ENCODE assay signal across 16 cellular contexts in genomic region chr21:32476661-32477423, GRCh38.
DNase-seq lines count a peak whose midpoint lies in the region; ATAC-seq and TF ChIP-seq lines count a peak whose summit lies in the region.
"Had no signal": no experiment of that assay in that cellular context is flagged by ENCODE, and none has a peak within 500 bp of the region (broad histone marks: within the 10 kb centered on the region; RNA-seq: fewer than 3 reads in every experiment).

No MANE protein-coding gene starts in this region.

- TF ChIP-seq CTCF in WTC11 (IDR thresholded peaks at IDR 0.05) (no peak), transverse colon (IDR thresholded peaks at IDR 0.05) (no peak), testis (IDR thresholded peaks at IDR 0.05) (no peak)

- WGBS in transverse colon (ENCODE audit: low coverage in 1 of 2), 2 donors, result 85 to 88% methylated on average over 5 to 12 of the region's 13 CpGs
- WGBS in testis, 2 donors, result 89 to 91% methylated on average over 8 to 13 of the region's 13 CpGs

- H3K9me3 Mint-ChIP-seq in WTC11, result no peaks in the 10 kb centered on the region

- intact Hi-C loops in transverse colon (cut with DNase I; ENCODE audit: low total_unique reads), result no loop called here
- intact Hi-C loops in testis (cut with DNase I; ENCODE audit: low total_unique reads), result no loop called here

- H3K27ac ChIP-seq in transverse colon (peak overlapping the region; percentile 53 to 76 (median 69)), testis (no peak overlapping the region)

- CTCF ChIA-PET in WTC11 (lab: Charles Lee), result interaction anchor here (0.6 kb wide), 1 partner anchor 89 kb away, joined by 3 read pairs; no protein-coding TSS in a partner anchor

- in situ Hi-C loops in transverse colon (cut with MboI; ENCODE audit: low pct_ligation_motif_present in 1 of 4, low pct_unique_long_range_greater_than_20kb in 1 of 4, low sequenced_read_pairs in 3 of 4), result no loop called here

- no peak for TF ChIP-seq EP300 in transverse colon (IDR thresholded peaks at IDR 0.05; ENCODE audit: low read depth)

- no peak for TF ChIP-seq POLR2A in transverse colon (IDR thresholded peaks at IDR 0.05)
- no peak for TF ChIP-seq POLR2A in testis (IDR thresholded peaks at IDR 0.05)

- H3K27me3 Mint-ChIP-seq in WTC11 (ENCODE audit: low read depth), result no peaks in the 10 kb centered on the region
- H3K27me3 Mint-ChIP-seq: CD4-positive, CD25-positive, alpha-beta regulatory T cell had no signal

- H3K4me3 ChIP-seq in transverse colon, result no peak overlapping the region
- H3K4me3 ChIP-seq in testis, result no peak overlapping the region

- peak; percentile 37 for DNase-seq in activated effector memory CD4-positive, alpha-beta T cell treated with anti-CD3 and anti-CD28 coated beads, Interleukin-2, amount 50 U/mL, for 16 hours
- no peak for DNase-seq in activated effector memory CD4-positive, alpha-beta T cell treated with Interleukin-2 at 50 U/mL for 16 hours
- DNase-seq in WTC11 (ENCODE audit: low spot score) (no peak), mesenteric fat pad (ENCODE audit: low spot score) (peak; percentile 53), transverse colon (no peak), NCI-H446 (lab: John Stamatoyannopoulos, UW) (no peak), testis (no peak)
- no peak for DNase-seq in stimulated activated CD8-positive, alpha-beta memory T cell treated with anti-CD3 and anti-CD28 coated beads, Interleukin-4, amount 100 ng/mL, for 48 hours
- DNase-seq: 8988T; CD4-positive, CD25-positive, alpha-beta regulatory T cell; MV-4-11; NCI-H1436; NCI-H2029 treated with DMSO at 0.1 percent for 48 hours; NCI-H524 treated with DMSO at 0.1 percent for 48 hours; OCI-M1; RPMI8226 had no signal

- peaks cover 2 to 29% (median 13%) of the 10 kb centered on the region in 4 donors for H3K4me1 ChIP-seq in transverse colon
- H3K4me1 ChIP-seq in testis, result peaks cover 18% of the 10 kb centered on the region

- no peak overlapping the region for H3K4me3 Mint-ChIP-seq in WTC11
- H3K4me3 Mint-ChIP-seq: CD4-positive, CD25-positive, alpha-beta regulatory T cell had no signal

- H3K27ac Mint-ChIP-seq in WTC11, result peak overlapping the region; percentile 55; the same call in 1 of the 2 replicates
- H3K27ac Mint-ChIP-seq: CD4-positive, CD25-positive, alpha-beta regulatory T cell had no signal

- H3K36me3 ChIP-seq in transverse colon (no peaks in the 10 kb centered on the region), testis (ENCODE audit: low read depth, missing control alignments) (no peaks in the 10 kb centered on the region)

- H3K27me3 ChIP-seq in transverse colon (no peaks in the 10 kb centered on the region), testis (no peaks in the 10 kb centered on the region)

- no peaks in the 10 kb centered on the region for H3K9me3 ChIP-seq in transverse colon
- no peaks in the 10 kb centered on the region for H3K9me3 ChIP-seq in testis

- H3K4me1 Mint-ChIP-seq in WTC11, result peaks cover 9% of the 10 kb centered on the region

- POLR2A ChIA-PET in WTC11 (lab: Charles Lee), result no interaction called here

- ATAC-seq in WTC11, result no peak

- no peaks in the 10 kb centered on the region for H3K36me3 Mint-ChIP-seq in WTC11

TF ChIP-seq in WTC11, 78 proteins besides CTCF, POLR2A, EP300 and RAD21 (continues in another document):
- no peak for TF ChIP-seq ZNF281 (CRISPR knock-in tag; IDR thresholded peaks at IDR 0.05)
- TF ChIP-seq, protein P1, sequence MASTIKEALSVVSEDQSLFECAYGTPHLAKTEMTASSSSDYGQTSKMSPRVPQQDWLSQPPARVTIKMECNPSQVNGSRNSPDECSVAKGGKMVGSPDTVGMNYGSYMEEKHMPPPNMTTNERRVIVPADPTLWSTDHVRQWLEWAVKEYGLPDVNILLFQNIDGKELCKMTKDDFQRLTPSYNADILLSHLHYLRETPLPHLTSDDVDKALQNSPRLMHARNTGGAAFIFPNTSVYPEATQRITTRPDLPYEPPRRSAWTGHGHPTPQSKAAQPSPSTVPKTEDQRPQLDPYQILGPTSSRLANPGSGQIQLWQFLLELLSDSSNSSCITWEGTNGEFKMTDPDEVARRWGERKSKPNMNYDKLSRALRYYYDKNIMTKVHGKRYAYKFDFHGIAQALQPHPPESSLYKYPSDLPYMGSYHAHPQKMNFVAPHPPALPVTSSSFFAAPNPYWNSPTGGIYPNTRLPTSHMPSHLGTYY (CRISPR knock-in tag; IDR thresholded peaks at IDR 0.05), result no peak
- TF ChIP-seq, protein P2, sequence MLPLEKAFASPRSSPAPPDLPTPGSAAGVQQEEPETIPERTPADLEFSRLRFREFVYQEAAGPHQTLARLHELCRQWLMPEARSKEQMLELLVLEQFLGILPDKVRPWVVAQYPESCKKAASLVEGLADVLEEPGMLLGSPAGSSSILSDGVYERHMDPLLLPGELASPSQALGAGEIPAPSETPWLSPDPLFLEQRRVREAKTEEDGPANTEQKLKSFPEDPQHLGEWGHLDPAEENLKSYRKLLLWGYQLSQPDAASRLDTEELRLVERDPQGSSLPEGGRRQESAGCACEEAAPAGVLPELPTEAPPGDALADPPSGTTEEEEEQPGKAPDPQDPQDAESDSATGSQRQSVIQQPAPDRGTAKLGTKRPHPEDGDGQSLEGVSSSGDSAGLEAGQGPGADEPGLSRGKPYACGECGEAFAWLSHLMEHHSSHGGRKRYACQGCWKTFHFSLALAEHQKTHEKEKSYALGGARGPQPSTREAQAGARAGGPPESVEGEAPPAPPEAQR (CRISPR knock-in tag; IDR thresholded peaks at IDR 0.05), result no peak
- TF ChIP-seq, protein P3, sequence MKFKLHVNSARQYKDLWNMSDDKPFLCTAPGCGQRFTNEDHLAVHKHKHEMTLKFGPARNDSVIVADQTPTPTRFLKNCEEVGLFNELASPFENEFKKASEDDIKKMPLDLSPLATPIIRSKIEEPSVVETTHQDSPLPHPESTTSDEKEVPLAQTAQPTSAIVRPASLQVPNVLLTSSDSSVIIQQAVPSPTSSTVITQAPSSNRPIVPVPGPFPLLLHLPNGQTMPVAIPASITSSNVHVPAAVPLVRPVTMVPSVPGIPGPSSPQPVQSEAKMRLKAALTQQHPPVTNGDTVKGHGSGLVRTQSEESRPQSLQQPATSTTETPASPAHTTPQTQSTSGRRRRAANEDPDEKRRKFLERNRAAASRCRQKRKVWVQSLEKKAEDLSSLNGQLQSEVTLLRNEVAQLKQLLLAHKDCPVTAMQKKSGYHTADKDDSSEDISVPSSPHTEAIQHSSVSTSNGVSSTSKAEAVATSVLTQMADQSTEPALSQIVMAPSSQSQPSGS (CRISPR knock-in tag; IDR thresholded peaks at IDR 0.05; ENCODE audit: borderline replicate concordance, low read depth), result no peak
- TF ChIP-seq ZNF532 (CRISPR knock-in tag; IDR thresholded peaks at IDR 0.05; ENCODE audit: borderline replicate concordance), result no peak
- no peak for TF ChIP-seq TEAD4 (CRISPR knock-in tag; IDR thresholded peaks at IDR 0.05)
- TF ChIP-seq KAT7 (CRISPR knock-in tag; IDR thresholded peaks at IDR 0.05; ENCODE audit: borderline replicate concordance), result no peak
- no peak for TF ChIP-seq TCF7 (CRISPR knock-in tag; IDR thresholded peaks at IDR 0.05; ENCODE audit: low read depth)

Comparison
In these comparisons a context has a peak if more than half of its experiments do, and no peak if none do; other contexts are left out.
1. DNase-seq: peak in activated effector memory CD4-positive, alpha-beta T cell treated with anti-CD3 and anti-CD28 coated beads, Interleukin-2, amount 50 U/mL, for 16 hours (single experiment) and mesenteric fat pad (single experiment); none in activated effector memory CD4-positive, alpha-beta T cell treated with Interleukin-2 at 50 U/mL for 16 hours (single experiment), WTC11 (single experiment), transverse colon (single experiment), stimulated activated CD8-positive, alpha-beta memory T cell treated with anti-CD3 and anti-CD28 coated beads, Interleukin-4, amount 100 ng/mL, for 48 hours (single experiment), NCI-H446 (0 of 2) and testis (single experiment).
2. H3K27ac ChIP-seq: peak in transverse colon (4 of 4); none in testis (0 of 2).